2 cellular contexts compared by ENCODE assay signal in genomic region chr15:71096676-71097075, GRCh38.
A peak's percentile ranks its signal among the peaks of the same experiment; 100 is the strongest.
TF ChIP-seq lines count a peak whose summit lies in the region.

No MANE protein-coding gene starts in this region.

TF ChIP-seq in HCT116, 20 proteins besides CTCF, POLR2A, EP300 and RAD21 (continued from another document):
- TF ChIP-seq REST (IDR thresholded peaks at IDR 0.05; ENCODE audit: low read depth) (no peak), EGR1 (IDR thresholded peaks at IDR 0.05; ENCODE audit: low read depth) (no peak), ZFX (IDR thresholded peaks at IDR 0.05) (no peak), FOSL1 (IDR thresholded peaks at IDR 0.05; ENCODE audit: low read depth) (no peak), ELF1 (IDR thresholded peaks at IDR 0.05; ENCODE audit: borderline replicate concordance, low read depth) (no peak), EZH2 (IDR thresholded peaks at IDR 0.05) (no peak), EZH2phosphoT487 (IDR thresholded peaks at IDR 0.05; ENCODE audit: borderline replicate concordance) (no peak), SP1 (IDR thresholded peaks at IDR 0.05; ENCODE audit: low read depth) (no peak), POLR2AphosphoS5 (IDR thresholded peaks at IDR 0.05; ENCODE audit: low read depth, low read length) (no peak), ZBTB33 (IDR thresholded peaks at IDR 0.05; ENCODE audit: extremely low read depth, insufficient replicate concordance, low read length) (no peak), SIN3A (IDR thresholded peaks at IDR 0.05; ENCODE audit: low read depth) (no peak), SRF (IDR thresholded peaks at IDR 0.05; ENCODE audit: low read depth) (no peak), CEBPB (IDR thresholded peaks at IDR 0.05; ENCODE audit: low read depth) (no peak), JUND (IDR thresholded peaks at IDR 0.05) (no peak), MAX (IDR thresholded peaks at IDR 0.05) (no peak)

TF ChIP-seq in SK-N-SH, 30 proteins besides CTCF, POLR2A, EP300 and RAD21:
- no peak for TF ChIP-seq USF2 (IDR thresholded peaks at IDR 0.05; ENCODE audit: borderline replicate concordance, low read depth, low read length)
- TF ChIP-seq SMC3 (IDR thresholded peaks at IDR 0.05; ENCODE audit: low read depth, low read length) = no peak
- TF ChIP-seq FOXJ3 (CRISPR knock-in tag; IDR thresholded peaks at IDR 0.05) = no peak
- TF ChIP-seq FOSL2 (IDR thresholded peaks at IDR 0.05; ENCODE audit: borderline replicate concordance, low read depth) = peak; percentile 71; the same call in 1 of the 2 replicates
- no peak for TF ChIP-seq EZH2phosphoT487 (IDR thresholded peaks at IDR 0.05; ENCODE audit: borderline replicate concordance, low read depth)
- no peak for TF ChIP-seq RFX5 (IDR thresholded peaks at IDR 0.05; ENCODE audit: low read length)
- no peak for TF ChIP-seq FOXM1 (IDR thresholded peaks at IDR 0.05; ENCODE audit: low read depth)
- peak; percentile 63; the same call in 1 of the 2 replicates for TF ChIP-seq POLR2AphosphoS5 (IDR thresholded peaks at IDR 0.05; ENCODE audit: low read depth, low read length)
- TF ChIP-seq TCF12 (IDR thresholded peaks at IDR 0.05) = peak; percentile 90
- 0 out of 2 replicates have a peak, but pooled peaks have one; percentile 34 for TF ChIP-seq RCOR1 (IDR thresholded peaks at IDR 0.05; ENCODE audit: low read length)
- peak; percentile 94 for TF ChIP-seq RXRA (IDR thresholded peaks at IDR 0.05; ENCODE audit: borderline replicate concordance, low read depth)
- no peak for TF ChIP-seq SIN3A (IDR thresholded peaks at IDR 0.05; ENCODE audit: borderline replicate concordance, low read depth, low read length)
- peak; percentile 89 for TF ChIP-seq PBX3 (IDR thresholded peaks at IDR 0.05)
- TF ChIP-seq GATA2 (CRISPR knock-in tag; IDR thresholded peaks at IDR 0.05) = no peak
- no peak for TF ChIP-seq IRF3 (IDR thresholded peaks at IDR 0.05; ENCODE audit: low read depth, low read length)
- TF ChIP-seq NRF1 (IDR thresholded peaks at IDR 0.05; ENCODE audit: low read depth, low read length) = no peak
- peak; percentile 40; the same call in 1 of the 2 replicates for TF ChIP-seq MEF2A (IDR thresholded peaks at IDR 0.05; ENCODE audit: borderline replicate concordance, low read depth)
- peak; percentile 58; the same call in 1 of the 2 replicates for TF ChIP-seq MAX (IDR thresholded peaks at IDR 0.05; ENCODE audit: low read depth)
- no peak for TF ChIP-seq TAF1 (IDR thresholded peaks at IDR 0.05; ENCODE audit: borderline replicate concordance, low read depth, low read length)
- no peak for TF ChIP-seq USF1 (IDR thresholded peaks at IDR 0.05; ENCODE audit: borderline replicate concordance, low read depth)
- TF ChIP-seq ELF1 (IDR thresholded peaks at IDR 0.05) = peak; percentile 58
- no peak for TF ChIP-seq YY1 (IDR thresholded peaks at IDR 0.05; ENCODE audit: low read depth)
- no peak for TF ChIP-seq GABPA (IDR thresholded peaks at IDR 0.05; ENCODE audit: low read depth)
- 0 out of 2 replicates have a peak, but pooled peaks have one; percentile 48 for TF ChIP-seq REST (IDR thresholded peaks at IDR 0.05; ENCODE audit: low read depth, low read length)
- no peak for TF ChIP-seq ZBTB33 (IDR thresholded peaks at IDR 0.05; ENCODE audit: borderline replicate concordance, low read depth)
- TF ChIP-seq MXI1 (IDR thresholded peaks at IDR 0.05; ENCODE audit: low read depth, low read length) = no peak
- peak; percentile 69; the same call in 1 of the 2 replicates for TF ChIP-seq TEAD4 (IDR thresholded peaks at IDR 0.05; ENCODE audit: borderline replicate concordance, insufficient read depth)
- peak; percentile 74 for TF ChIP-seq NFIC (IDR thresholded peaks at IDR 0.05; ENCODE audit: borderline replicate concordance)
- TF ChIP-seq JUND (IDR thresholded peaks at IDR 0.05) = peak; percentile 75
- no peak for TF ChIP-seq CHD2 (IDR thresholded peaks at IDR 0.05; ENCODE audit: low read length, partially characterized antibody)
